Comparison of ENCODE assay signal across 39 cellular contexts in the genomic region with DNA sequence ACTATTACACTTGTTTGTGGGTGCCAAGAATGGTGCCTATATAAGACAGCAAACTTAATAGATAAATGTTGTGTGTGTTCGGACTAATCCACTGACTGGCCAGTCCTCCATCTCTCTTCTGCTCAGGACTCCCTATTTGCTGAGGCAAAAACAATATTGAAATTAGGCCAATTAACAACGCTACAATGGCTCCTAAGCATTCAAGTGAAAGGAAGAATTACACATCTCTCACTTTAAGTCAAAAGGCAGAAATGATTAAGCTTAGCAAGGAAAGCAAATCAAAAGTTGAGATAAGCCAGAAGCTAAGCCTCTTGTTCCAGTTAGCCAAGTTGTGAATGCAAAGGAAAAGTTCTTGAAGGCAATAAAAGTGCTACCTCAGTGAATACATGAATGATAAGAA.
"Had no signal": no experiment of that assay in that cellular context is flagged by ENCODE, and none has a peak within 500 bp of the region (broad histone marks: within the 10 kb centered on the region; RNA-seq: fewer than 3 reads in every experiment).

No MANE protein-coding gene starts in this region.

- H3K9me3 Mint-ChIP-seq: activated CD4-positive, alpha-beta memory T cell treated with anti-CD3 and anti-CD28 coated beads, Interleukin-2, amount 10 ng/mL, durations not matched to agents 7 days and 5 days; activated naive CD4-positive, alpha-beta T cell treated with anti-CD3 and anti-CD28 coated beads for 36 hours; activated naive CD4-positive, alpha-beta T cell treated with anti-CD3 and anti-CD28 coated beads, Interleukin-2, amount 50 U/mL, for 72 hours; central memory CD8-positive, alpha-beta T cell; T-helper 2 cell treated with Interferon-gamma antibody and Interleukin-4, amounts not matched to agents 5 μg/mL and 100 μg/mL, for 36 hours; WTC11 had no signal

- H3K4me1 Mint-ChIP-seq: activated CD4-positive, alpha-beta T cell treated with anti-CD3 and anti-CD28 coated beads, Interleukin-2, amount 10 ng/mL, durations not matched to agents 24 days and 14 days; brain had no signal

- H3K4me3 Mint-ChIP-seq: activated CD4-positive, alpha-beta memory T cell treated with anti-CD3 and anti-CD28 coated beads, Interleukin-2, amount 10 ng/mL, durations not matched to agents 7 days and 5 days; activated CD4-positive, alpha-beta T cell treated with anti-CD3 and anti-CD28 coated beads, Interleukin-2, amount 10 ng/mL, durations not matched to agents 24 days and 14 days; activated CD8-positive, alpha-beta memory T cell treated with anti-CD3 and anti-CD28 coated beads, Interleukin-2, amount 10 ng/mL, durations not matched to agents 7 days and 5 days; activated CD8-positive, alpha-beta T cell treated with anti-CD3 and anti-CD28 coated beads, Interleukin-2, amount 10 ng/mL, durations not matched to agents 7 days and 5 days; activated naive CD4-positive, alpha-beta T cell treated with anti-CD3 and anti-CD28 coated beads for 36 hours; activated naive CD8-positive, alpha-beta T cell treated with anti-CD3 and anti-CD28 coated beads for 36 hours; activated T-cell treated with anti-CD3 and anti-CD28 coated beads, Interleukin-2, amount 50 U/mL, for 4 hours; brain; central memory CD8-positive, alpha-beta T cell; T-helper 1 cell treated with Interleukin-12 subunit alpha and Interleukin-12 subunit beta and Interleukin-4 antibody, amounts not matched to agents 30 μg/mL and 1 μg/mL, for 36 hours; T-helper 2 cell treated with Interferon-gamma antibody and Interleukin-4, amounts not matched to agents 5 μg/mL and 100 μg/mL, for 36 hours; WTC11 had no signal

- FAIRE-seq: astrocyte, bronchial epithelial cell, TTC549 had no signal

- H3K36me3 Mint-ChIP-seq: activated CD8-positive, alpha-beta memory T cell treated with anti-CD3 and anti-CD28 coated beads, Interleukin-2, amount 10 ng/mL, durations not matched to agents 7 days and 5 days; activated naive CD4-positive, alpha-beta T cell treated with anti-CD3 and anti-CD28 coated beads, Interleukin-2, amount 50 U/mL, for 72 hours; activated naive CD8-positive, alpha-beta T cell treated with anti-CD3 and anti-CD28 coated beads for 36 hours; brain; WTC11 had no signal

- H3K27ac ChIP-seq: adrenal gland, cardiac muscle cell, colonic mucosa, WERI-Rb-1 had no signal

- H3K27ac Mint-ChIP-seq: activated CD4-positive, alpha-beta memory T cell treated with anti-CD3 and anti-CD28 coated beads, Interleukin-2, amount 10 ng/mL, durations not matched to agents 7 days and 5 days; activated CD4-positive, alpha-beta T cell treated with anti-CD3 and anti-CD28 coated beads, Interleukin-2, amount 10 ng/mL, durations not matched to agents 24 days and 14 days; activated CD8-positive, alpha-beta memory T cell treated with anti-CD3 and anti-CD28 coated beads, Interleukin-2, amount 10 ng/mL, durations not matched to agents 7 days and 5 days; activated CD8-positive, alpha-beta T cell treated with anti-CD3 and anti-CD28 coated beads, Interleukin-2, amount 10 ng/mL, durations not matched to agents 7 days and 5 days; activated naive CD4-positive, alpha-beta T cell treated with anti-CD3 and anti-CD28 coated beads for 36 hours; activated naive CD4-positive, alpha-beta T cell treated with anti-CD3 and anti-CD28 coated beads, Interleukin-2, amount 50 U/mL, for 72 hours; activated naive CD8-positive, alpha-beta T cell treated with anti-CD3 and anti-CD28 coated beads for 36 hours; brain; T-helper 1 cell treated with Interleukin-12 subunit alpha and Interleukin-12 subunit beta and Interleukin-4 antibody, amounts not matched to agents 30 μg/mL and 1 μg/mL, for 36 hours; T-helper 2 cell treated with Interferon-gamma antibody and Interleukin-4, amounts not matched to agents 5 μg/mL and 100 μg/mL, for 36 hours; WTC11 had no signal

- DNase-seq: activated CD4-positive, alpha-beta memory T cell treated with anti-CD3 and anti-CD28 coated beads, Interleukin-2, amount 10 ng/mL, durations not matched to agents 7 days and 5 days; activated CD4-positive, alpha-beta T cell treated with anti-CD3 and anti-CD28 coated beads for 1 hour; activated CD4-positive, alpha-beta T cell treated with anti-CD3 and anti-CD28 coated beads for 4 hours; activated CD4-positive, alpha-beta T cell treated with anti-CD3 and anti-CD28 coated beads, Interleukin-2, amount 10 ng/mL, durations not matched to agents 24 days and 14 days; activated CD4-positive, alpha-beta T cell treated with anti-CD3 and anti-CD28 coated beads, Interleukin-2, amount 50 U/mL, for 1 hour; activated CD4-positive, alpha-beta T cell treated with anti-CD3 and anti-CD28 coated beads, Interleukin-2, amount 50 U/mL, for 48 hours; activated CD4-positive, CD25-positive, alpha-beta regulatory T cell; activated CD8-positive, alpha-beta memory T cell treated with anti-CD3 and anti-CD28 coated beads for 24 hours; activated CD8-positive, alpha-beta memory T cell treated with anti-CD3 and anti-CD28 coated beads, Interleukin-2, amount 10 ng/mL, durations not matched to agents 7 days and 5 days; activated CD8-positive, alpha-beta memory T cell treated with anti-CD3 and anti-CD28 coated beads, Interleukin-2, amount 50 U/mL, for 48 hours; activated CD8-positive, alpha-beta T cell treated with anti-CD3 and anti-CD28 coated beads, Interleukin-2, amount 10 ng/mL, durations not matched to agents 7 days and 5 days; activated effector memory CD4-positive, alpha-beta T cell treated with anti-CD3 and anti-CD28 coated beads, Interleukin-2, amount 50 U/mL, for 16 hours; activated gamma-delta T cell treated with Interleukin-2 at 50 U/mL for 16 hours; activated naive CD4-positive, alpha-beta T cell; activated naive CD4-positive, alpha-beta T cell treated with anti-CD3 and anti-CD28 coated beads for 36 hours; activated naive CD4-positive, alpha-beta T cell treated with anti-CD3 and anti-CD28 coated beads, Interleukin-2, amount 50 U/mL, for 16 hours; activated naive CD8-positive, alpha-beta T cell treated with anti-CD3 and anti-CD28 coated beads for 36 hours; activated T-cell treated with anti-CD3 and anti-CD28 coated beads, Interleukin-2, amount 50 U/mL, for 4 hours; adrenal gland; amniotic stem cell; aorta; caudate nucleus; cerebellar nuclear complex; colonic mucosa; T-helper 1 cell; T-helper 2 cell; T-helper 9 cell; WERI-Rb-1 had no signal

- H3K4me1 ChIP-seq: adrenal gland, colonic mucosa had no signal

- H3K9me3 ChIP-seq: adrenal gland, colonic mucosa had no signal

- H3K36me3 ChIP-seq: adrenal gland, cardiac muscle cell, colonic mucosa, WERI-Rb-1 had no signal

- H3K4me3 ChIP-seq: adrenal gland, cardiac muscle cell, colonic mucosa had no signal

- ATAC-seq: activated CD4-positive, CD25-positive, alpha-beta regulatory T cell treated with anti-CD3 and anti-CD28 coated beads, Interleukin-2, amount 50 U/mL, for 24 hours; activated CD8-positive, alpha-beta memory T cell treated with anti-CD3 and anti-CD28 coated beads, Interleukin-2, amount 10 ng/mL, durations not matched to agents 7 days and 5 days; activated CD8-positive, alpha-beta T cell treated with anti-CD3 and anti-CD28 coated beads, Interleukin-2, amount 10 ng/mL, durations not matched to agents 7 days and 5 days; activated T-cell treated with anti-CD3 and anti-CD28 coated beads, Interleukin-2, amount 50 U/mL, for 4 hours; WTC11 had no signal

- H3K27me3 ChIP-seq: adrenal gland, cardiac muscle cell, colonic mucosa had no signal
